ENCODE assay signal across 12 cellular contexts in the genomic region with DNA sequence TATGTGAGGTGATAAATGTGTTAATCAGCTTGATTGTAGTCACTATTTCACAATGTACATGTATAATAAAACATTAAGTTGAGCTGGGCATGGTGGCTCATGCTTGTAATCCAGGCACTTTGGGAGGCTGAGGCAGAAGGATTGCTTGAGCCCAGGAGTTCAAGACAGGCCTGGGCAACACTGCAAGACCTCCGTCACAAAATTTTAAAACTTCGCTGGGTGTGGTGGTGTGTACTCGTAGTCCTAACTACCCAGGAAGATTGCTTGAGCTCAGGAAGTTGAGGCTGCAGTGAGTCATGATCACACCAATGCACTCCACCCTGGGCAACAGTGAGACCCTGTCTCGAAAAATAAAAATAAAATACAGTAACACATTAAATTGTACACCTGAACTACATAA. TPM values are rescaled to one million over a fixed set of nuclear protein-coding genes. Genes with fewer than 3 reads are reported as not detected.
DNase-seq lines count a peak whose midpoint lies in the region; ATAC-seq lines count a peak whose summit lies in the region.
"Had no signal": no experiment of that assay in that cellular context is flagged by ENCODE, and none has a peak within 500 bp of the region (broad histone marks: within the 10 kb centered on the region; RNA-seq: fewer than 3 reads in every experiment).

No MANE protein-coding gene starts in this region.

- intact Hi-C loops in left ventricle myocardium superior (cut with micrococcal nuclease) = no loop called here

- peak overlapping the region; percentile 49 for H3K27ac Mint-ChIP-seq in activated T-cell treated with anti-CD3 and anti-CD28 coated beads, Interleukin-2, amount 50 U/mL, for 72 hours
- H3K27ac Mint-ChIP-seq: activated B cell treated with CpG ODN at 0.5 μM for 24 hours had no signal

- H3K4me1 Mint-ChIP-seq in activated T-cell treated with anti-CD3 and anti-CD28 coated beads, Interleukin-2, amount 50 U/mL, for 72 hours (ENCODE audit: low read depth) = no peaks in the 10 kb centered on the region
- H3K4me1 Mint-ChIP-seq: activated B cell treated with CpG ODN at 0.5 μM for 24 hours had no signal

- H3K27me3 Mint-ChIP-seq in activated T-cell treated with anti-CD3 and anti-CD28 coated beads, Interleukin-2, amount 50 U/mL, for 72 hours (ENCODE audit: low read depth) = no peaks in the 10 kb centered on the region
- H3K27me3 Mint-ChIP-seq: activated B cell treated with CpG ODN at 0.5 μM for 24 hours had no signal

- peaks cover 6 to 32% of the 10 kb centered on the region in 2 donors for H3K36me3 Mint-ChIP-seq in activated T-cell treated with anti-CD3 and anti-CD28 coated beads, Interleukin-2, amount 50 U/mL, for 72 hours (ENCODE audit: insufficient read depth in 2 of 2)

- no peaks in the 10 kb centered on the region for H3K9me3 Mint-ChIP-seq in activated T-cell treated with anti-CD3 and anti-CD28 coated beads, Interleukin-2, amount 50 U/mL, for 72 hours
- H3K9me3 Mint-ChIP-seq: activated B cell treated with CpG ODN at 0.5 μM for 24 hours had no signal

- DNase-seq in CD1c-positive myeloid dendritic cell (ENCODE audit: extremely low spot score) (peak; percentile 41), HT1080 (ENCODE audit: low read depth) (peak; percentile 89), left ventricle myocardium superior (no peak), NCI-H2029 treated with DMSO at 0.1 percent for 48 hours (lab: John Stamatoyannopoulos, UW) (no peak), NCI-H345 treated with DMSO at 0.1 percent for 48 hours (lab: John Stamatoyannopoulos, UW; ENCODE audit: unreplicated experiment) (no peak), RKO (ENCODE audit: low spot score) (no peak), NCI-H2081 (lab: John Stamatoyannopoulos, UW) (no peak)
- DNase-seq in activated T-cell treated with anti-CD3 and anti-CD28 coated beads, Interleukin-2, amount 50 U/mL, for 72 hours = no peak
- DNase-seq: activated B cell treated with CpG ODN at 0.5 μM for 24 hours, NCI-H1092 treated with DMSO at 0.1 percent for 48 hours had no signal

- peak overlapping the region in 1 of 2 donors; percentile 74 for H3K4me3 Mint-ChIP-seq in activated T-cell treated with anti-CD3 and anti-CD28 coated beads, Interleukin-2, amount 50 U/mL, for 72 hours
- H3K4me3 Mint-ChIP-seq: activated B cell treated with CpG ODN at 0.5 μM for 24 hours had no signal

- peak in 1 of 2 donors; percentile 70 for ATAC-seq in activated T-cell treated with anti-CD3 and anti-CD28 coated beads, Interleukin-2, amount 50 U/mL, for 72 hours (replicated peaks in 1 of 2)
- peak; percentile 47 for ATAC-seq in left ventricle myocardium superior

RNA-seq across cellular contexts. Expression of a gene that starts 20.1 kb away (rescaled TPM):
- 105 TPM in 2 replicates for total RNA-seq in HT1080 (2014; rRNA removed; shearing (Covaris generic))
- polyA plus RNA-seq in HT1080 (2015; cell fraction: cytosol; rRNA removed) = 105 and 119 TPM in 2 replicates
- polyA plus RNA-seq in HT1080 (2015; cell fraction: nucleus; rRNA removed) = 63.8 and 78.8 TPM in 2 replicates
- 10 to 100 TPM; 25.5 to 41.0 TPM for total RNA-seq in activated T-cell treated with anti-CD3 and anti-CD28 coated beads, Interleukin-2, amount 50 U/mL, for 72 hours
- 10.0 TPM for total RNA-seq in left ventricle myocardium superior

RNA-seq across cellular contexts. Expression of a gene that starts 20.2 kb away (rescaled TPM):
- 4.7 and 6.8 TPM in 2 replicates for total RNA-seq in HT1080 (2014; rRNA removed; shearing (Covaris generic))
- 5.2 and 7.3 TPM in 2 replicates for polyA plus RNA-seq in HT1080 (2015; cell fraction: cytosol; rRNA removed)
- polyA plus RNA-seq in HT1080 (2015; cell fraction: nucleus; rRNA removed) = 8.4 and 12.0 TPM in 2 replicates
- total RNA-seq in activated T-cell treated with anti-CD3 and anti-CD28 coated beads, Interleukin-2, amount 50 U/mL, for 72 hours = 1 to 10 TPM; 6.4 to 8.2 TPM
- total RNA-seq in left ventricle myocardium superior = 3.8 TPM

RNA-seq across cellular contexts. Expression of a gene that starts 21.8 kb away (rescaled TPM):
- total RNA-seq in HT1080 (2014; rRNA removed; shearing (Covaris generic)) = 11.6 and 18.2 TPM in 2 replicates
- polyA plus RNA-seq in HT1080 (2015; cell fraction: cytosol; rRNA removed) = 39.3 and 43.9 TPM in 2 replicates
- 23.7 and 23.8 TPM in 2 replicates for polyA plus RNA-seq in HT1080 (2015; cell fraction: nucleus; rRNA removed)
- 10 to 100 TPM; 26.2 to 31.2 TPM for total RNA-seq in activated T-cell treated with anti-CD3 and anti-CD28 coated beads, Interleukin-2, amount 50 U/mL, for 72 hours
- total RNA-seq in left ventricle myocardium superior = 9.5 TPM

RNA-seq across cellular contexts. Expression of a gene that starts 43.1 kb away (rescaled TPM):
- total RNA-seq in HT1080 (2014; rRNA removed; shearing (Covaris generic)) = not detected in 2 replicates
- not detected in 2 replicates for polyA plus RNA-seq in HT1080 (2015; cell fraction: cytosol; rRNA removed)
- polyA plus RNA-seq in HT1080 (2015; cell fraction: nucleus; rRNA removed) = not detected in 2 replicates
- total RNA-seq in activated T-cell treated with anti-CD3 and anti-CD28 coated beads, Interleukin-2, amount 50 U/mL, for 72 hours = not detected
- total RNA-seq in left ventricle myocardium superior = not detected
- total RNA-seq: activated B cell treated with CpG ODN at 0.5 μM for 24 hours, mucosa of gallbladder, skeletal muscle tissue had no signal

Comparison
In these comparisons a context has a peak if more than half of its experiments do, and no peak if none do; other contexts are left out.
1. DNase-seq: peak in CD1c-positive myeloid dendritic cell (single experiment) and HT1080 (single experiment); none in activated T-cell treated with anti-CD3 and anti-CD28 coated beads, Interleukin-2, amount 50 U/mL, for 72 hours (0 of 2), left ventricle myocardium superior (single experiment), NCI-H2029 treated with DMSO at 0.1 percent for 48 hours (single experiment), NCI-H345 treated with DMSO at 0.1 percent for 48 hours (single experiment), RKO (single experiment) and NCI-H2081 (0 of 2).